In genomic region chrX:78074088-78074487, GRCh38 we compare ENCODE assay signal across 17 cellular contexts. TPM values are rescaled to one million over a fixed set of nuclear protein-coding genes. Genes with fewer than 3 reads are reported as not detected.
DNase-seq lines count a peak whose midpoint lies in the region; ATAC-seq, FAIRE-seq and TF ChIP-seq lines count a peak whose summit lies in the region.
"Had no signal": no experiment of that assay in that cellular context is flagged by ENCODE, and none has a peak within 500 bp of the region (broad histone marks: within the 10 kb centered on the region; RNA-seq: fewer than 3 reads in every experiment).

No MANE protein-coding gene starts in this region.

- H3K27ac Mint-ChIP-seq in activated naive CD8-positive, alpha-beta T cell treated with anti-CD3 and anti-CD28 coated beads, Interleukin-2, amount 10 ng/mL, durations not matched to agents 7 days and 5 days, result peak overlapping the region; percentile 58
- no peak overlapping the region for H3K27ac Mint-ChIP-seq in activated naive CD8-positive, alpha-beta T cell treated with anti-CD3 and anti-CD28 coated beads, Interleukin-2, amount 50 U/mL, for 24 hours
- no peak overlapping the region for H3K27ac Mint-ChIP-seq in activated CD4-positive, alpha-beta memory T cell treated with anti-CD3 and anti-CD28 coated beads, Interleukin-2, amount 10 ng/mL, durations not matched to agents 7 days and 5 days

- H3K36me3 ChIP-seq in small intestine (ENCODE audit: control insufficient read depth in 2 of 2, insufficient read depth in 2 of 2, low read length in 2 of 2) (no peaks in the 10 kb centered on the region), brain microvascular endothelial cell (replicated peaks) (no peaks in the 10 kb centered on the region)

- H3K4me1 Mint-ChIP-seq in activated naive CD8-positive, alpha-beta T cell treated with anti-CD3 and anti-CD28 coated beads, Interleukin-2, amount 10 ng/mL, durations not matched to agents 7 days and 5 days, result peaks cover 14% of the 10 kb centered on the region
- peaks cover 18% of the 10 kb centered on the region for H3K4me1 Mint-ChIP-seq in activated naive CD8-positive, alpha-beta T cell treated with anti-CD3 and anti-CD28 coated beads, Interleukin-2, amount 50 U/mL, for 24 hours
- peaks cover 13% of the 10 kb centered on the region for H3K4me1 Mint-ChIP-seq in activated CD4-positive, alpha-beta memory T cell treated with anti-CD3 and anti-CD28 coated beads, Interleukin-2, amount 10 ng/mL, durations not matched to agents 7 days and 5 days

- H3K36me3 Mint-ChIP-seq in activated naive CD8-positive, alpha-beta T cell treated with anti-CD3 and anti-CD28 coated beads, Interleukin-2, amount 10 ng/mL, durations not matched to agents 7 days and 5 days, result peaks cover 6% of the 10 kb centered on the region
- peaks cover 7% of the 10 kb centered on the region for H3K36me3 Mint-ChIP-seq in activated naive CD8-positive, alpha-beta T cell treated with anti-CD3 and anti-CD28 coated beads, Interleukin-2, amount 50 U/mL, for 24 hours (ENCODE audit: low read depth)
- H3K36me3 Mint-ChIP-seq in activated CD4-positive, alpha-beta memory T cell treated with anti-CD3 and anti-CD28 coated beads, Interleukin-2, amount 10 ng/mL, durations not matched to agents 7 days and 5 days (ENCODE audit: low read depth), result peaks cover 6% of the 10 kb centered on the region
- H3K36me3 Mint-ChIP-seq: CD4-positive, alpha-beta memory T cell had no signal

- CTCF ChIA-PET in activated CD4-positive, alpha-beta memory T cell treated with anti-CD3 and anti-CD28 coated beads, Interleukin-2, amount 10 ng/mL, durations not matched to agents 7 days and 5 days (lab: Charles Lee), result no interaction called here

- H3K27me3 ChIP-seq in small intestine (ENCODE audit: control insufficient read depth in 2 of 2, insufficient read depth in 2 of 2, low read length in 2 of 2) (no peaks in the 10 kb centered on the region), brain microvascular endothelial cell (replicated peaks) (no peaks in the 10 kb centered on the region)

- H3K4me1 ChIP-seq in small intestine (ENCODE audit: control insufficient read depth in 2 of 2, insufficient read depth in 1 of 2, low read depth in 1 of 2, low read length in 1 of 2), result no peaks in the 10 kb centered on the region

- H3K27ac ChIP-seq in small intestine (ENCODE audit: low read depth in 1 of 2, low read length in 1 of 2), result no peak overlapping the region
- no peak overlapping the region for H3K27ac ChIP-seq in brain microvascular endothelial cell
- H3K27ac ChIP-seq: A549 had no signal

- H3K9me3 ChIP-seq in small intestine (ENCODE audit: control insufficient read depth, low read depth), result no peaks in the 10 kb centered on the region

- in situ Hi-C loops in brain microvascular endothelial cell (cut with HindIII; ENCODE audit: low pct_ligation_motif_present, low sequenced_read_pairs), result no loop called here

- TF ChIP-seq CTCF in brain microvascular endothelial cell (IDR thresholded peaks at IDR 0.05; ENCODE audit: low read depth, low read length, missing control alignments), result no peak

- peak overlapping the region; percentile 77 for H3K4me3 Mint-ChIP-seq in activated naive CD8-positive, alpha-beta T cell treated with anti-CD3 and anti-CD28 coated beads, Interleukin-2, amount 10 ng/mL, durations not matched to agents 7 days and 5 days
- H3K4me3 Mint-ChIP-seq in activated naive CD8-positive, alpha-beta T cell treated with anti-CD3 and anti-CD28 coated beads, Interleukin-2, amount 50 U/mL, for 24 hours, result no peak overlapping the region
- no peak overlapping the region for H3K4me3 Mint-ChIP-seq in activated CD4-positive, alpha-beta memory T cell treated with anti-CD3 and anti-CD28 coated beads, Interleukin-2, amount 10 ng/mL, durations not matched to agents 7 days and 5 days
- H3K4me3 Mint-ChIP-seq: CD4-positive, alpha-beta memory T cell had no signal

- H3K9me3 Mint-ChIP-seq in activated naive CD8-positive, alpha-beta T cell treated with anti-CD3 and anti-CD28 coated beads, Interleukin-2, amount 10 ng/mL, durations not matched to agents 7 days and 5 days, result peaks cover 7% of the 10 kb centered on the region
- peaks cover 5% of the 10 kb centered on the region for H3K9me3 Mint-ChIP-seq in activated naive CD8-positive, alpha-beta T cell treated with anti-CD3 and anti-CD28 coated beads, Interleukin-2, amount 50 U/mL, for 24 hours
- peaks cover 14% of the 10 kb centered on the region for H3K9me3 Mint-ChIP-seq in activated CD4-positive, alpha-beta memory T cell treated with anti-CD3 and anti-CD28 coated beads, Interleukin-2, amount 10 ng/mL, durations not matched to agents 7 days and 5 days

- no peak for ATAC-seq in activated naive CD8-positive, alpha-beta T cell treated with anti-CD3 and anti-CD28 coated beads, Interleukin-2, amount 10 ng/mL, durations not matched to agents 7 days and 5 days (ENCODE audit: low read depth)
- no peak for ATAC-seq in activated naive CD8-positive, alpha-beta T cell treated with anti-CD3 and anti-CD28 coated beads, Interleukin-2, amount 50 U/mL, for 24 hours
- ATAC-seq in HG02938 (IDR thresholded peaks at IDR 0.05; ENCODE audit: unreplicated experiment) (peak; percentile 54), GM18907 (IDR thresholded peaks at IDR 0.05; ENCODE audit: unreplicated experiment) (no peak)
- ATAC-seq: A549, Panc1 had no signal

- no peak for DNase-seq in activated naive CD8-positive, alpha-beta T cell treated with anti-CD3 and anti-CD28 coated beads, Interleukin-2, amount 10 ng/mL, durations not matched to agents 7 days and 5 days
- no peak for DNase-seq in activated naive CD8-positive, alpha-beta T cell treated with anti-CD3 and anti-CD28 coated beads, Interleukin-2, amount 50 U/mL, for 24 hours
- DNase-seq in GM19239 (ENCODE audit: insufficient read length, low spot score) (no peak), small intestine (peak; percentile 2), brain microvascular endothelial cell (no peak)
- DNase-seq in activated CD4-positive, alpha-beta memory T cell treated with anti-CD3 and anti-CD28 coated beads, Interleukin-2, amount 10 ng/mL, durations not matched to agents 7 days and 5 days, result no peak
- DNase-seq: NCI-H1092 treated with DMSO at 0.1 percent for 48 hours, NCI-H2081, NCI-H2171 treated with DMSO at 0.1 percent for 48 hours, NCI-H446 treated with DMSO at 0.1 percent for 48 hours had no signal

- POLR2A ChIA-PET in activated naive CD8-positive, alpha-beta T cell treated with anti-CD3 and anti-CD28 coated beads, Interleukin-2, amount 10 ng/mL, durations not matched to agents 7 days and 5 days (lab: Charles Lee), result interaction anchor here (1.6 to 1.7 kb wide), 2 partner anchors 30 to 175 kb away, joined by 5 read pairs; partner anchors contain the start of genes COX7B and PGK1
- POLR2A ChIA-PET in activated CD4-positive, alpha-beta memory T cell treated with anti-CD3 and anti-CD28 coated beads, Interleukin-2, amount 10 ng/mL, durations not matched to agents 7 days and 5 days (lab: Charles Lee), result no interaction called here

- FAIRE-seq in GM19239 (lab: Jason Lieb, UNC) (peak; percentile 26), small intestine (lab: Jason Lieb, UNC) (no peak)
- FAIRE-seq: A549, D721Med, H54 had no signal

- H3K27me3 Mint-ChIP-seq in activated naive CD8-positive, alpha-beta T cell treated with anti-CD3 and anti-CD28 coated beads, Interleukin-2, amount 10 ng/mL, durations not matched to agents 7 days and 5 days, result no peaks in the 10 kb centered on the region
- H3K27me3 Mint-ChIP-seq in activated naive CD8-positive, alpha-beta T cell treated with anti-CD3 and anti-CD28 coated beads, Interleukin-2, amount 50 U/mL, for 24 hours, result no peaks in the 10 kb centered on the region
- H3K27me3 Mint-ChIP-seq in activated CD4-positive, alpha-beta memory T cell treated with anti-CD3 and anti-CD28 coated beads, Interleukin-2, amount 10 ng/mL, durations not matched to agents 7 days and 5 days, result no peaks in the 10 kb centered on the region
- H3K27me3 Mint-ChIP-seq: CD4-positive, alpha-beta memory T cell had no signal

- no peak overlapping the region for H3K4me3 ChIP-seq in small intestine (ENCODE audit: low read depth in 1 of 2, low read length in 2 of 2)
- H3K4me3 ChIP-seq in brain microvascular endothelial cell (ENCODE audit: low read depth, low read length), result no peak overlapping the region
- H3K4me3 ChIP-seq: A549 had no signal

RNA-seq across cellular contexts. Expression of gene PGK1, which starts 30.0 kb away (rescaled TPM):
- 1,000 to 10,000 TPM; 1,159 to 1,213 TPM for total RNA-seq in activated naive CD8-positive, alpha-beta T cell treated with anti-CD3 and anti-CD28 coated beads, Interleukin-2, amount 10 ng/mL, durations not matched to agents 7 days and 5 days
- 100 to 1,000 TPM; 185 to 227 (median 188) TPM for polyA plus RNA-seq in small intestine
- 1,000 to 10,000 TPM; 1,048 to 1,050 TPM for total RNA-seq in activated CD4-positive, alpha-beta memory T cell treated with anti-CD3 and anti-CD28 coated beads, Interleukin-2, amount 10 ng/mL, durations not matched to agents 7 days and 5 days
